1 cellular context compared by ENCODE assay signal in genomic region chr2:102421890-102422759, GRCh38.
TF ChIP-seq lines count a peak whose summit lies in the region.

No MANE protein-coding gene starts in this region.

TF ChIP-seq in K562, 482 proteins besides CTCF, POLR2A, EP300 and RAD21 (continued from another document):
- TF ChIP-seq, protein P1, sequence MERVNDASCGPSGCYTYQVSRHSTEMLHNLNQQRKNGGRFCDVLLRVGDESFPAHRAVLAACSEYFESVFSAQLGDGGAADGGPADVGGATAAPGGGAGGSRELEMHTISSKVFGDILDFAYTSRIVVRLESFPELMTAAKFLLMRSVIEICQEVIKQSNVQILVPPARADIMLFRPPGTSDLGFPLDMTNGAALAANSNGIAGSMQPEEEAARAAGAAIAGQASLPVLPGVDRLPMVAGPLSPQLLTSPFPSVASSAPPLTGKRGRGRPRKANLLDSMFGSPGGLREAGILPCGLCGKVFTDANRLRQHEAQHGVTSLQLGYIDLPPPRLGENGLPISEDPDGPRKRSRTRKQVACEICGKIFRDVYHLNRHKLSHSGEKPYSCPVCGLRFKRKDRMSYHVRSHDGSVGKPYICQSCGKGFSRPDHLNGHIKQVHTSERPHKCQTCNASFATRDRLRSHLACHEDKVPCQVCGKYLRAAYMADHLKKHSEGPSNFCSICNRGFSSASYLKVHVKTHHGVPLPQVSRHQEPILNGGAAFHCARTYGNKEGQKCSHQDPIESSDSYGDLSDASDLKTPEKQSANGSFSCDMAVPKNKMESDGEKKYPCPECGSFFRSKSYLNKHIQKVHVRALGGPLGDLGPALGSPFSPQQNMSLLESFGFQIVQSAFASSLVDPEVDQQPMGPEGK (CRISPR knock-in tag; IDR thresholded peaks at IDR 0.05; ENCODE audit: borderline replicate concordance): 0 out of 2 replicates have a peak, but pooled peaks have one; percentile 40
- no peak for TF ChIP-seq CGGBP1 (CRISPR knock-in tag; IDR thresholded peaks at IDR 0.05)
- TF ChIP-seq SIRT6 (IDR thresholded peaks at IDR 0.05; ENCODE audit: low read depth, low read length): no peak
- TF ChIP-seq BRD9 (IDR thresholded peaks at IDR 0.05; ENCODE audit: low read depth, partially characterized antibody): no peak
- no peak for TF ChIP-seq POLR2B (IDR thresholded peaks at IDR 0.05; ENCODE audit: low read depth, partially characterized antibody)
- TF ChIP-seq CBFB (CRISPR knock-in tag; IDR thresholded peaks at IDR 0.05): no peak
- no peak for TF ChIP-seq SUPT5H (IDR thresholded peaks at IDR 0.05)
- TF ChIP-seq CCNT2 (IDR thresholded peaks at IDR 0.05; ENCODE audit: borderline replicate concordance, extremely low read depth, insufficient read length, low read depth, low read length): peak; percentile 77
- TF ChIP-seq HNRNPLL (IDR thresholded peaks at IDR 0.05; ENCODE audit: low read depth, low read length, poor library complexity, severe bottlenecking): no peak
- TF ChIP-seq ATF1 (CRISPR knock-in tag; IDR thresholded peaks at IDR 0.05): no peak
- TF ChIP-seq ATF1 (tag; IDR thresholded peaks at IDR 0.05): no peak
- no peak for TF ChIP-seq ILF3 (IDR thresholded peaks at IDR 0.05; ENCODE audit: borderline replicate concordance)
- TF ChIP-seq THAP12 (CRISPR knock-in tag; IDR thresholded peaks at IDR 0.05): no peak
- no peak for TF ChIP-seq PRMT5 (CRISPR knock-in tag; IDR thresholded peaks at IDR 0.05)
- TF ChIP-seq LEF1 (IDR thresholded peaks at IDR 0.05): no peak
- no peak for TF ChIP-seq CBX2 (IDR thresholded peaks at IDR 0.05; ENCODE audit: insufficient read depth, low read length, poor library complexity, severe bottlenecking)
